In the genomic region with DNA sequence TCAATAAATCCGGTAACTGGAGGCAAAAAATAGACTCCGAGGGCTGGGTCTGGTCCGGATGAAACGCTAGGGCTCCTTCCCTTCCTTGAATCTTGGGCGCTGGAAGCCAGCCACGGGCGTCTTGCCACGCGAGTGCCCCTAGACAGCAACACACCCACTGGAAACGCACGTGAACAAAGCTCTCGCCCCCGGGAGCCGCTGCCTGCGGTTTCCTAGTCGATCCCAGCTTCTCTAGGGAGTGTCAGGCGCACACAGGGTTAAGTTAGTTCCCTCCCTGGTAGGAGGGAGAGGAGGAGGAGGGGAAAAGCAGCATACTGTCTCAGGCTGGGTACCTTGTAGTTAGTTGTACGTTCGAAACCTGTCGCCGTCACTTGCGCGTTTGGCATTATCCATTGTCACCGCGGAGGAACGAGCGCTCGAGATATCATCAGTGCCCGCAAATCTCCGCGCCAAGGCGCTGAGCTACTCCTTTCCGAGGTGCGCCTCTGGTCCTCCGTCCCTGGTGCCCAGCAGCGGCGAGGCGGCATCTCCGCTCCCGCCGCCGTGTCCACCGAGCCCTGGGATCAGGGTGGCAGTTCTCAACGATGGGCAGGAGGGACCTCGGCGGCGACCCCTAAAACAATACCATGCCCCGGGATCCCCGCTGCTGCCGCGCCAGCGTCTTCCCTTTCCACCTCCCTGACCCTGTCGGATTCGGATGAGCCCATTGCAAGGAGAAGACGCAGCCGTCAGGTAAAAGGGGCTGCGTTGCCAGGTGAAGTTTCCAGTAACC, we compare ENCODE assay signal across 8 cellular contexts. TPM values are rescaled to one million over a fixed set of nuclear protein-coding genes. Genes with fewer than 3 reads are reported as not detected.
A peak's percentile ranks its signal among the peaks of the same experiment; 100 is the strongest.
DNase-seq lines count a peak whose midpoint lies in the region; ATAC-seq and TF ChIP-seq lines count a peak whose summit lies in the region.

A gene with protein sequence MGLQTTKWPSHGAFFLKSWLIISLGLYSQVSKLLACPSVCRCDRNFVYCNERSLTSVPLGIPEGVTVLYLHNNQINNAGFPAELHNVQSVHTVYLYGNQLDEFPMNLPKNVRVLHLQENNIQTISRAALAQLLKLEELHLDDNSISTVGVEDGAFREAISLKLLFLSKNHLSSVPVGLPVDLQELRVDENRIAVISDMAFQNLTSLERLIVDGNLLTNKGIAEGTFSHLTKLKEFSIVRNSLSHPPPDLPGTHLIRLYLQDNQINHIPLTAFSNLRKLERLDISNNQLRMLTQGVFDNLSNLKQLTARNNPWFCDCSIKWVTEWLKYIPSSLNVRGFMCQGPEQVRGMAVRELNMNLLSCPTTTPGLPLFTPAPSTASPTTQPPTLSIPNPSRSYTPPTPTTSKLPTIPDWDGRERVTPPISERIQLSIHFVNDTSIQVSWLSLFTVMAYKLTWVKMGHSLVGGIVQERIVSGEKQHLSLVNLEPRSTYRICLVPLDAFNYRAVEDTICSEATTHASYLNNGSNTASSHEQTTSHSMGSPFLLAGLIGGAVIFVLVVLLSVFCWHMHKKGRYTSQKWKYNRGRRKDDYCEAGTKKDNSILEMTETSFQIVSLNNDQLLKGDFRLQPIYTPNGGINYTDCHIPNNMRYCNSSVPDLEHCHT (plus strand): TSS at position 342 of the 772 bp plus-strand sequence. CDS start 91,371 bp downstream, outside the sequence.

- H3K9me3 ChIP-seq in RWPE2 (ENCODE audit: severe bottlenecking): no peaks in the 10 kb centered on the region

- no peaks in the 10 kb centered on the region for H3K36me3 Mint-ChIP-seq in neural crest cell (ENCODE audit: low read depth)
- peaks cover 7% of the 10 kb centered on the region for H3K36me3 Mint-ChIP-seq in activated CD8-positive, alpha-beta T cell treated with anti-CD3 and anti-CD28 coated beads, Interleukin-2, amount 10 ng/mL, durations not matched to agents 7 days and 5 days (ENCODE audit: low read depth)

- H3K27me3 ChIP-seq in RWPE2 (ENCODE audit: insufficient read depth, poor library complexity, severe bottlenecking): no peaks in the 10 kb centered on the region

- CTCF ChIA-PET in activated CD8-positive, alpha-beta T cell treated with anti-CD3 and anti-CD28 coated beads, Interleukin-2, amount 10 ng/mL, durations not matched to agents 7 days and 5 days (lab: Charles Lee): no interaction called here

- TF ChIP-seq CTCF in RWPE2 (IDR thresholded peaks at IDR 0.05; ENCODE audit: poor library complexity, severe bottlenecking): no peak
- TF ChIP-seq CTCF in fibroblast of villous mesenchyme (IDR thresholded peaks at IDR 0.05; ENCODE audit: insufficient read depth, low read depth, low read length): no peak
- TF ChIP-seq CTCF in neural crest cell (conservative IDR thresholded peaks at IDR 0.05): no peak

- ATAC-seq in RWPE2 (ENCODE audit: low read depth): peak; percentile 17; the same call in 2 of the 3 replicates
- no peak for ATAC-seq in activated CD8-positive, alpha-beta T cell treated with anti-CD3 and anti-CD28 coated beads, Interleukin-2, amount 10 ng/mL, durations not matched to agents 7 days and 5 days
- no peak for ATAC-seq in HG02981 (IDR thresholded peaks at IDR 0.05; ENCODE audit: unreplicated experiment)
- ATAC-seq in HG02938 (IDR thresholded peaks at IDR 0.05; ENCODE audit: unreplicated experiment): no peak

- H3K27ac Mint-ChIP-seq in neural crest cell (ENCODE audit: unreplicated experiment): peak within 1 kb of the TSS; percentile 75
- H3K27ac Mint-ChIP-seq in activated CD8-positive, alpha-beta T cell treated with anti-CD3 and anti-CD28 coated beads, Interleukin-2, amount 10 ng/mL, durations not matched to agents 7 days and 5 days: no peak within 1 kb of the TSS

- no peaks in the 10 kb centered on the region for H3K36me3 ChIP-seq in RWPE2 (ENCODE audit: low read depth)

- H3K4me3 ChIP-seq in RWPE2 (ENCODE audit: severe bottlenecking): peak within 1 kb of the TSS; percentile 58
- peak within 1 kb of the TSS; percentile 87 for H3K4me3 ChIP-seq in fibroblast of villous mesenchyme (ENCODE audit: low read depth, low read length)

- peak within 1 kb of the TSS; percentile 94 for H3K4me3 Mint-ChIP-seq in neural crest cell
- H3K4me3 Mint-ChIP-seq in activated CD8-positive, alpha-beta T cell treated with anti-CD3 and anti-CD28 coated beads, Interleukin-2, amount 10 ng/mL, durations not matched to agents 7 days and 5 days: no peak within 1 kb of the TSS

- H3K4me1 ChIP-seq in RWPE2 (ENCODE audit: insufficient read depth, poor library complexity, severe bottlenecking): peaks cover 22% of the 10 kb centered on the region

- H3K9me3 Mint-ChIP-seq in neural crest cell: no peaks in the 10 kb centered on the region
- H3K9me3 Mint-ChIP-seq in activated CD8-positive, alpha-beta T cell treated with anti-CD3 and anti-CD28 coated beads, Interleukin-2, amount 10 ng/mL, durations not matched to agents 7 days and 5 days (ENCODE audit: insufficient read depth): no peaks in the 10 kb centered on the region

- peaks cover 66% of the 10 kb centered on the region for H3K4me1 Mint-ChIP-seq in neural crest cell
- peaks cover 20% of the 10 kb centered on the region for H3K4me1 Mint-ChIP-seq in activated CD8-positive, alpha-beta T cell treated with anti-CD3 and anti-CD28 coated beads, Interleukin-2, amount 10 ng/mL, durations not matched to agents 7 days and 5 days (ENCODE audit: low read depth)

- POLR2A ChIA-PET in activated CD8-positive, alpha-beta T cell treated with anti-CD3 and anti-CD28 coated beads, Interleukin-2, amount 10 ng/mL, durations not matched to agents 7 days and 5 days (lab: Charles Lee): no interaction called here

- H3K27me3 Mint-ChIP-seq in neural crest cell (ENCODE audit: low read depth): peaks cover 70% of the 10 kb centered on the region
- H3K27me3 Mint-ChIP-seq in activated CD8-positive, alpha-beta T cell treated with anti-CD3 and anti-CD28 coated beads, Interleukin-2, amount 10 ng/mL, durations not matched to agents 7 days and 5 days (ENCODE audit: low read depth): peaks cover 63% of the 10 kb centered on the region

- peak; percentile 43 for DNase-seq in Caki2 (ENCODE audit: low read depth)
- DNase-seq in RWPE2 (ENCODE audit: low spot score): peak; percentile 68
- DNase-seq in fibroblast of villous mesenchyme (ENCODE audit: low read depth): peak; percentile 68
- peak; percentile 25 for DNase-seq in neural crest cell (ENCODE audit: low read depth, low spot score)
- DNase-seq in activated CD8-positive, alpha-beta T cell treated with anti-CD3 and anti-CD28 coated beads, Interleukin-2, amount 10 ng/mL, durations not matched to agents 7 days and 5 days: no peak
- no peak for DNase-seq in activated gamma-delta T cell treated with Interleukin-2 at 50 U/mL for 16 hours

- in situ Hi-C loops in Caki2 (cut with HindIII; ENCODE audit: low pct_unique_long_range_greater_than_20kb, low sequenced_read_pairs): no loop called here

- peak within 1 kb of the TSS; percentile 85 for H3K27ac ChIP-seq in RWPE2 (ENCODE audit: poor library complexity, severe bottlenecking)

RNA-seq across cellular contexts. Expression of the gene that starts here (rescaled TPM):
- under 0.01 and 0.07 TPM in 2 replicates for total RNA-seq in Caki2 (2014; rRNA removed; shearing (Covaris generic); ENCODE audit: low replicate concordance)
- total RNA-seq in fibroblast of villous mesenchyme: 12.9 and 14.7 TPM in 2 replicates
- 13.5 and 14.9 TPM in 2 replicates for total RNA-seq in neural crest cell
- total RNA-seq in activated CD8-positive, alpha-beta T cell treated with anti-CD3 and anti-CD28 coated beads, Interleukin-2, amount 10 ng/mL, durations not matched to agents 7 days and 5 days: not detected

Comparison
In these comparisons a context has a peak if more than half of its experiments do, and no peak if none do; other contexts are left out.
1. RNA of the gene that starts here (total RNA-seq): 12.9 to 14.7 TPM in fibroblast of villous mesenchyme and 13.5 to 14.9 TPM in neural crest cell; under 0.01 to 0.07 TPM in Caki2 and not detected in activated CD8-positive, alpha-beta T cell treated with anti-CD3 and anti-CD28 coated beads, Interleukin-2, amount 10 ng/mL, durations not matched to agents 7 days and 5 days; every median in the first group is over 10 times any median in the second.
2. Peak in DNase-seq in Caki2; RNA of the gene not detected or under 1 TPM.
3. DNase-seq: peak in RWPE2 (single experiment), fibroblast of villous mesenchyme (single experiment) and neural crest cell (single experiment); none in activated CD8-positive, alpha-beta T cell treated with anti-CD3 and anti-CD28 coated beads, Interleukin-2, amount 10 ng/mL, durations not matched to agents 7 days and 5 days (single experiment) and activated gamma-delta T cell treated with Interleukin-2 at 50 U/mL for 16 hours (single experiment).